Comparison of ENCODE assay signal across 8 cellular contexts in genomic region chr7:98211676-98212531, GRCh38. TPM values are rescaled to one million over a fixed set of nuclear protein-coding genes. Genes with fewer than 3 reads are reported as not detected.
DNase-seq lines count a peak whose midpoint lies in the region; ATAC-seq, FAIRE-seq and TF ChIP-seq lines count a peak whose summit lies in the region.
"Had no signal": no experiment of that assay in that cellular context is flagged by ENCODE, and none has a peak within 500 bp of the region (broad histone marks: within the 10 kb centered on the region; RNA-seq: fewer than 3 reads in every experiment).

No MANE protein-coding gene starts in this region.

- H3K27ac Mint-ChIP-seq in T-cell (no peak overlapping the region), glutamatergic neuron (ENCODE audit: unreplicated experiment) (no peak overlapping the region)

- H3K36me3 ChIP-seq in H7 (replicated peaks; ENCODE audit: control insufficient read depth, insufficient read depth, low read length) = no peaks in the 10 kb centered on the region; the same call in 1 of the 2 replicates
- H3K36me3 ChIP-seq in small intestine (ENCODE audit: control insufficient read depth in 2 of 2, insufficient read depth in 2 of 2, low read length in 2 of 2) = peaks cover 0 to 6% of the 10 kb centered on the region in 2 donors

- H3K27me3 ChIP-seq in H7 (ENCODE audit: control insufficient read depth, insufficient read depth, low read length) (no peaks in the 10 kb centered on the region), small intestine (ENCODE audit: control insufficient read depth in 2 of 2, insufficient read depth in 2 of 2, low read length in 2 of 2) (no peaks in the 10 kb centered on the region)

- no peak for TF ChIP-seq CTCF in glutamatergic neuron (IDR thresholded peaks at IDR 0.05; ENCODE audit: partially characterized antibody, unreplicated experiment)

- FAIRE-seq in small intestine (lab: Jason Lieb, UNC) = no peak

- WGBS in small intestine, 3 donors = 63 to 77% (median 65%) methylated on average over 41 to 49 of the region's 49 CpGs

- no peaks in the 10 kb centered on the region for H3K9me3 ChIP-seq in small intestine (ENCODE audit: control insufficient read depth, low read depth)

- POLR2A ChIA-PET in T-cell (lab: Charles Lee) = no interaction called here

- peak overlapping the region; percentile 33 for H3K4me3 ChIP-seq in H7 (ENCODE audit: insufficient read depth, low read depth, low read length)
- peak overlapping the region; percentile 8 to 49 for H3K4me3 ChIP-seq in small intestine (ENCODE audit: low read depth in 1 of 2, low read length in 2 of 2)

- peak overlapping the region in 1 of 2 donors; percentile 47 for H3K27ac ChIP-seq in small intestine (ENCODE audit: low read depth in 1 of 2, low read length in 1 of 2)

- no peaks in the 10 kb centered on the region for H3K9me3 Mint-ChIP-seq in T-cell
- H3K9me3 Mint-ChIP-seq in glutamatergic neuron (ENCODE audit: unreplicated experiment) = peaks cover 16% of the 10 kb centered on the region

- CTCF ChIA-PET in T-cell (lab: Charles Lee) = no interaction called here

- no peaks in the 10 kb centered on the region for H3K27me3 Mint-ChIP-seq in T-cell
- H3K27me3 Mint-ChIP-seq in glutamatergic neuron (ENCODE audit: unreplicated experiment) = peaks cover 13% of the 10 kb centered on the region

- peak; percentile 75 for DNase-seq in H7
- peak in 2 of 34 experiments; percentile 8 to 19 for DNase-seq in T-cell
- DNase-seq in glutamatergic neuron = peak; percentile 28
- no peak for DNase-seq in small intestine
- DNase-seq in DMS114 treated with DMSO at 0.1 percent for 48 hours (lab: John Stamatoyannopoulos, UW; ENCODE audit: unreplicated experiment) = no peak
- DNase-seq in NCI-H2029 (lab: John Stamatoyannopoulos, UW) = no peak
- no peak for DNase-seq in NCI-H510A (lab: John Stamatoyannopoulos, UW)

- H3K4me1 Mint-ChIP-seq in T-cell (peaks cover 4 to 16% (median 9%) of the 10 kb centered on the region in 3 donors), glutamatergic neuron (ENCODE audit: low read depth, unreplicated experiment) (no peaks in the 10 kb centered on the region)

- H3K4me3 Mint-ChIP-seq in T-cell (peak overlapping the region; percentile 59 to 73 (median 69)), glutamatergic neuron (ENCODE audit: unreplicated experiment) (peak overlapping the region; percentile 71)

- ATAC-seq in T-cell (replicated peaks in 1 of 4) = peak in 1 of 4 experiments; percentile 4

- H3K36me3 Mint-ChIP-seq in T-cell = peaks cover 7% of the 10 kb centered on the region
- no peaks in the 10 kb centered on the region for H3K36me3 Mint-ChIP-seq in glutamatergic neuron (ENCODE audit: unreplicated experiment)

- peaks cover 0 to 2% of the 10 kb centered on the region in 2 donors for H3K4me1 ChIP-seq in small intestine (ENCODE audit: control insufficient read depth in 2 of 2, insufficient read depth in 1 of 2, low read depth in 1 of 2, low read length in 1 of 2)

RNA-seq across cellular contexts. Expression of gene BHLHA15, which starts 0.7 kb away (rescaled TPM):
- total RNA-seq in H7 (2014; rRNA removed; shearing (Covaris generic)) = 0.90 and 2.8 TPM in 2 replicates
- total RNA-seq in T-cell (under 1 TPM in 1 of 5 donors, not detected in 4; 0.55 TPM), glutamatergic neuron (ENCODE audit: unreplicated experiment) (not detected)
- 1 to 10 TPM in 2 of 3 donors, not detected in 1; 2.6 to 4.1 TPM for polyA plus RNA-seq in small intestine
- polyA plus RNA-seq: neural cell had no signal

RNA-seq across cellular contexts. Expression of gene TECPR1, which starts 40.1 kb away (rescaled TPM):
- 12.7 and 13.7 TPM in 2 replicates for total RNA-seq in H7 (2014; rRNA removed; shearing (Covaris generic))
- 100 to 1,000 TPM; 118 to 192 (median 162) TPM for total RNA-seq in T-cell
- 174 TPM for total RNA-seq in glutamatergic neuron (ENCODE audit: unreplicated experiment)
- 10 to 100 TPM in 2 of 3 donors, 1 to 10 TPM in 1; 9.2 to 20.6 (median 12.5) TPM for polyA plus RNA-seq in small intestine

Comparison
In these comparisons a context has a peak if more than half of its experiments do, and no peak if none do; other contexts are left out.
1. DNase-seq: peak in H7 (single experiment) and glutamatergic neuron (single experiment); none in small intestine (single experiment), DMS114 treated with DMSO at 0.1 percent for 48 hours (single experiment), NCI-H2029 (single experiment) and NCI-H510A (single experiment).